ENCODE assay signal across 19 cellular contexts in genomic region chr9:36640982-36641381, GRCh38.
A peak's percentile ranks its signal among the peaks of the same experiment; 100 is the strongest.
DNase-seq lines count a peak whose midpoint lies in the region; ATAC-seq and TF ChIP-seq lines count a peak whose summit lies in the region.
"Had no signal": no experiment of that assay in that cellular context is flagged by ENCODE, and none has a peak within 500 bp of the region (broad histone marks: within the 10 kb centered on the region; RNA-seq: fewer than 3 reads in every experiment).

No MANE protein-coding gene starts in this region.

- no peak for DNase-seq in Right ventricle myocardium superior
- no peak for DNase-seq in smooth muscle cell (lab: John Stamatoyannopoulos, UW; ENCODE audit: unreplicated experiment)
- no peak for DNase-seq in GM03348 (ENCODE audit: low spot score)
- no peak for DNase-seq in RWPE1 (ENCODE audit: low spot score)
- DNase-seq: 8988T; activated CD4-positive, alpha-beta T cell treated with anti-CD3 and anti-CD28 coated beads, Interleukin-2, amount 10 ng/mL, durations not matched to agents 7 days and 5 days; brain microvascular endothelial cell; GDM1; islet precursor cell; NCI-H2227 treated with DMSO at 0.1 percent for 48 hours; posterior cingulate gyrus; stimulated activated CD4-positive, alpha-beta T cell treated with anti-CD3 and anti-CD28 coated beads, Interleukin-15, amount 100 ng/mL, for 24 hours; SW 1271 had no signal

- TF ChIP-seq CTCF in DOHH2 (IDR thresholded peaks at IDR 0.05; ENCODE audit: low read depth, low read length, poor library complexity, severe bottlenecking), result no peak
- no peak for TF ChIP-seq CTCF in smooth muscle cell (IDR thresholded peaks at IDR 0.05; ENCODE audit: borderline replicate concordance, insufficient read depth, poor library complexity, severe bottlenecking)
- TF ChIP-seq CTCF in RWPE1 (conservative IDR thresholded peaks at IDR 0.05; ENCODE audit: low read depth), result no peak

- H3K27ac ChIP-seq in DOHH2 (ENCODE audit: low read depth, low read length) (peak overlapping the region; percentile 64), smooth muscle cell (ENCODE audit: low read depth) (no peak overlapping the region), RWPE1 (no peak overlapping the region)
- H3K27ac ChIP-seq: brain microvascular endothelial cell, tibial nerve had no signal

- peaks cover 6% of the 10 kb centered on the region; the same call in 1 of the 2 replicates for H4K20me1 ChIP-seq in DOHH2 (ENCODE audit: control insufficient read depth, insufficient read depth, low read depth, low read length)
- no peaks in the 10 kb centered on the region for H4K20me1 ChIP-seq in smooth muscle cell (ENCODE audit: low read depth)

- CTCF ChIA-PET in RWPE1 (lab: Yijun Ruan, JAX), result interaction anchor here (0.7 kb wide), 1 partner anchor 26 kb away, joined by 5 read pairs; no protein-coding TSS in a partner anchor

- ATAC-seq in GM19372 (IDR thresholded peaks at IDR 0.05; ENCODE audit: low read depth, unreplicated experiment) (peak; percentile 91), HG02763 (IDR thresholded peaks at IDR 0.05; ENCODE audit: unreplicated experiment) (peak; percentile 84), HG03460 (IDR thresholded peaks at IDR 0.05; ENCODE audit: unreplicated experiment) (peak; percentile 47), Right ventricle myocardium superior (ENCODE audit: poor library complexity) (no peak)
- ATAC-seq: activated T-helper 17 cell treated with anti-CD3 and anti-CD28 coated beads, Interleukin-2, amount 50 U/mL, for 72 hours had no signal

- H3K27me3 ChIP-seq in DOHH2 (ENCODE audit: control insufficient read depth, low read length), result no peaks in the 10 kb centered on the region
- H3K27me3 ChIP-seq in smooth muscle cell (ENCODE audit: low read depth), result no peaks in the 10 kb centered on the region
- H3K27me3 ChIP-seq: brain microvascular endothelial cell, tibial nerve had no signal

- no peaks in the 10 kb centered on the region for H3K9me3 ChIP-seq in DOHH2 (ENCODE audit: control insufficient read depth, insufficient read depth, low read length)
- no peaks in the 10 kb centered on the region for H3K9me3 ChIP-seq in smooth muscle cell (replicated peaks; ENCODE audit: low read depth)
- H3K9me3 ChIP-seq: tibial nerve had no signal

- no peak overlapping the region for H3K9ac ChIP-seq in smooth muscle cell (ENCODE audit: low read depth)

- WGBS in smooth muscle cell (ENCODE audit: low lambda C conversion rate), result 99% methylated on average over 5 of the region's 5 CpGs

- peaks cover 36% of the 10 kb centered on the region for H3K4me1 ChIP-seq in DOHH2 (ENCODE audit: control insufficient read depth, low read length)
- no peaks in the 10 kb centered on the region for H3K4me1 ChIP-seq in smooth muscle cell (ENCODE audit: low read depth)
- H3K4me1 ChIP-seq: tibial nerve had no signal

- peak overlapping the region; percentile 50 for H3K4me3 ChIP-seq in DOHH2 (ENCODE audit: low read length)
- no peak overlapping the region for H3K4me3 ChIP-seq in smooth muscle cell
- H3K4me3 ChIP-seq: tibial nerve had no signal

- H3F3A ChIP-seq in DOHH2 (ENCODE audit: control insufficient read depth, insufficient read depth) (peaks cover 4% of the 10 kb centered on the region; the same call in 1 of the 2 replicates), smooth muscle cell (ENCODE audit: low read depth) (no peaks in the 10 kb centered on the region)

- peak overlapping the region; percentile 59 for H3K4me2 ChIP-seq in DOHH2 (ENCODE audit: low read length)
- no peak overlapping the region for H3K4me2 ChIP-seq in smooth muscle cell

- peaks cover 77% of the 10 kb centered on the region for H3K36me3 ChIP-seq in DOHH2 (ENCODE audit: control insufficient read depth, low read length)
- no peaks in the 10 kb centered on the region for H3K36me3 ChIP-seq in smooth muscle cell (ENCODE audit: low read depth)
- H3K36me3 ChIP-seq: brain microvascular endothelial cell, tibial nerve had no signal

- intact Hi-C loops in Right ventricle myocardium superior (cut with DNase I), result no loop called here

- no peaks in the 10 kb centered on the region for H3K9me2 ChIP-seq in DOHH2 (replicated peaks; ENCODE audit: control insufficient read depth, low read length)

- H3K79me2 ChIP-seq in DOHH2 (ENCODE audit: control insufficient read depth, low read length) (peaks cover 14% of the 10 kb centered on the region), smooth muscle cell (ENCODE audit: low read depth) (no peaks in the 10 kb centered on the region)

- POLR2A ChIA-PET in RWPE1 (lab: Yijun Ruan, JAX; ENCODE audit: low non-redundant PET), result no interaction called here

- no peak overlapping the region for H2AFZ ChIP-seq in smooth muscle cell (ENCODE audit: low read depth)
